ENCODE assay signal across 26 cellular contexts in genomic region chr18:3871687-3872086, GRCh38.
"Had no signal": no experiment of that assay in that cellular context is flagged by ENCODE, and none has a peak within 500 bp of the region (broad histone marks: within the 10 kb centered on the region; RNA-seq: fewer than 3 reads in every experiment).

No MANE protein-coding gene starts in this region.

- H3K4me1 ChIP-seq: gastrocnemius medialis, prostate gland, testis had no signal

- H3K4me2 ChIP-seq: hepatocyte, smooth muscle cell had no signal

- H3K79me2 ChIP-seq: hepatocyte had no signal

- H3K4me3 ChIP-seq: coronary artery, gastrocnemius medialis, hepatocyte, lung, mucosa of descending colon, neural progenitor cell, prostate gland, right atrium auricular region, smooth muscle cell, testis, tibial artery had no signal

- H3K9me3 ChIP-seq: gastrocnemius medialis, mucosa of descending colon, prostate gland, right atrium auricular region, testis, tibial artery had no signal

- DNase-seq: dermis blood vessel endothelial cell; effector memory CD8-positive, alpha-beta T cell; foreskin fibroblast; gastrocnemius medialis; head of caudate nucleus; kidney; mucosa of descending colon; naive B cell; stimulated activated CD4-positive, alpha-beta T cell treated with anti-CD3 and anti-CD28 coated beads, Interleukin-12 subunit alpha, Interleukin-12 subunit beta, amount 100 ng/mL, for 4 hours; stimulated activated CD4-positive, alpha-beta T cell treated with anti-CD3 and anti-CD28 coated beads, Interleukin-1b, Interleukin-23, amount 100 ng/mL, for 48 hours; stimulated activated CD4-positive, alpha-beta T cell treated with anti-CD3 and anti-CD28 coated beads, Interleukin-4, amount 100 ng/mL, for 1 hour; stimulated activated CD8-positive, alpha-beta memory T cell treated with anti-CD3 and anti-CD28 coated beads, Interleukin-4, amount 100 ng/mL, for 48 hours; stimulated activated naive CD8-positive, alpha-beta T cell treated with anti-CD3 and anti-CD28 coated beads, Interleukin-15, Interleukin-2, amounts not matched to agents 100 U/mL and 50 U/mL, for 24 hours; substantia nigra; testis; tibial artery had no signal

- H3K27me3 ChIP-seq: gastrocnemius medialis, hepatocyte, neural progenitor cell, right atrium auricular region, testis, tibial artery had no signal

- H2AFZ ChIP-seq: hepatocyte, neural progenitor cell had no signal

- ATAC-seq: effector memory CD8-positive, alpha-beta T cell; esophagus mucosa; gastrocnemius medialis; left lobe of liver; mucosa of descending colon; sciatic nerve; stimulated activated naive CD8-positive, alpha-beta T cell treated with anti-CD3 and anti-CD28 coated beads, Interleukin-15, Interleukin-2, amounts not matched to agents 100 U/mL and 50 U/mL, for 24 hours had no signal

- H3K27ac ChIP-seq: coronary artery, gastrocnemius medialis, hepatocyte, prostate gland, right atrium auricular region, testis, tibial artery had no signal

- H3K36me3 ChIP-seq: gastrocnemius medialis, neural progenitor cell, prostate gland, right atrium auricular region, tibial artery had no signal
